Comparison of ENCODE assay signal across 7 cellular contexts in genomic region chr21:34615487-34615814, GRCh38. TPM values are rescaled to one million over a fixed set of nuclear protein-coding genes. Genes with fewer than 3 reads are reported as not detected.
DNase-seq lines count a peak whose midpoint lies in the region; ATAC-seq, FAIRE-seq and TF ChIP-seq lines count a peak whose summit lies in the region.

No MANE protein-coding gene starts in this region.

- peak overlapping the region; percentile 55 to 99 (median 74) for H3K4me3 ChIP-seq in Peyer's patch
- peak overlapping the region; percentile 74 for H3K4me3 ChIP-seq in fibroblast of pulmonary artery (replicated peaks; ENCODE audit: low read depth, low read length)
- peak overlapping the region in 1 of 2 donors; percentile 84 for H3K4me3 ChIP-seq in small intestine (ENCODE audit: low read depth in 1 of 2, low read length in 2 of 2)

- 0 to 3% (median 1%) methylated on average over 8 of the region's 8 CpGs for WGBS in small intestine, 3 donors

- no peaks in the 10 kb centered on the region for H3K9me3 ChIP-seq in Peyer's patch
- H3K9me3 ChIP-seq in small intestine (ENCODE audit: control insufficient read depth, low read depth): no peaks in the 10 kb centered on the region

- H3K4me1 ChIP-seq in Peyer's patch (peaks cover 0 to 11% (median 4%) of the 10 kb centered on the region in 4 donors), small intestine (ENCODE audit: control insufficient read depth in 2 of 2, insufficient read depth in 1 of 2, low read depth in 1 of 2, low read length in 1 of 2) (no peaks in the 10 kb centered on the region)

- H3K27me3 ChIP-seq in Peyer's patch: no peaks in the 10 kb centered on the region
- no peaks in the 10 kb centered on the region for H3K27me3 ChIP-seq in small intestine (ENCODE audit: control insufficient read depth in 2 of 2, insufficient read depth in 2 of 2, low read length in 2 of 2)

- H3K27ac ChIP-seq in Peyer's patch (peak overlapping the region; percentile 73 to 93 (median 82)), small intestine (ENCODE audit: low read depth in 1 of 2, low read length in 1 of 2) (peak overlapping the region; percentile 83 to 90)

- peak; percentile 3 for ATAC-seq in GM19397 (IDR thresholded peaks at IDR 0.05; ENCODE audit: unreplicated experiment)
- no peak for ATAC-seq in GM18870 (IDR thresholded peaks at IDR 0.05; ENCODE audit: unreplicated experiment)

- TF ChIP-seq POLR2A in Peyer's patch (IDR thresholded peaks at IDR 0.05): peak in 1 of 2 donors; percentile 8

- DNase-seq in Peyer's patch: no peak
- DNase-seq in fibroblast of pulmonary artery (ENCODE audit: low read depth): no peak
- no peak for DNase-seq in small intestine
- DNase-seq in SW480 (ENCODE audit: low spot score): no peak
- no peak for DNase-seq in frontal cortex (ENCODE audit: low spot score in 2 of 2)

- TF ChIP-seq CTCF in Peyer's patch (IDR thresholded peaks at IDR 0.05) (no peak), fibroblast of pulmonary artery (IDR thresholded peaks at IDR 0.05; ENCODE audit: low read length, missing control alignments) (no peak)

- H3K36me3 ChIP-seq in Peyer's patch (no peaks in the 10 kb centered on the region), small intestine (ENCODE audit: control insufficient read depth in 2 of 2, insufficient read depth in 2 of 2, low read length in 2 of 2) (no peaks in the 10 kb centered on the region)

- no peak for FAIRE-seq in small intestine (lab: Jason Lieb, UNC)
- no peak for FAIRE-seq in frontal cortex (lab: Jason Lieb, UNC)

RNA-seq across cellular contexts. Expression of gene RCAN1, which starts 0.5 kb away (rescaled TPM):
- total RNA-seq in Peyer's patch (10 to 100 TPM; 20.5 to 50.3 (median 26.2) TPM), frontal cortex (88.0 TPM)
- 10 to 100 TPM; 23.6 to 38.9 (median 31.6) TPM for polyA plus RNA-seq in small intestine

RNA-seq across cellular contexts. Expression of gene CLIC6, which starts 53.3 kb away (rescaled TPM):
- total RNA-seq in Peyer's patch (1 to 10 TPM in 2 of 4 donors, under 1 TPM in 2; 0.66 to 3.5 (median 2.0) TPM), frontal cortex (under 0.01 TPM)
- 1 to 10 TPM in 1 of 3 donors, under 1 TPM in 2; 0.22 to 3.2 (median 0.81) TPM for polyA plus RNA-seq in small intestine
